In genomic region chr3:145696011-145696410, GRCh38 we compare ENCODE assay signal across 26 cellular contexts.
DNase-seq lines count a peak whose midpoint lies in the region; ATAC-seq, FAIRE-seq and TF ChIP-seq lines count a peak whose summit lies in the region.
"Had no signal": no experiment of that assay in that cellular context is flagged by ENCODE, and none has a peak within 500 bp of the region (broad histone marks: within the 10 kb centered on the region; RNA-seq: fewer than 3 reads in every experiment).

No MANE protein-coding gene starts in this region.

- TF ChIP-seq CTCF in astrocyte of the spinal cord (IDR thresholded peaks at IDR 0.05; ENCODE audit: low read depth, low read length) = no peak
- no peak for TF ChIP-seq CTCF in fibroblast of lung (conservative IDR thresholded peaks at IDR 0.05 in 1 of 2, IDR thresholded peaks at IDR 0.05 in 1 of 2; ENCODE audit: low read depth in 1 of 2, low read length in 2 of 2)

- no peaks in the 10 kb centered on the region for H3K27me3 Mint-ChIP-seq in T-helper 17 cell
- H3K27me3 Mint-ChIP-seq: CD4-positive, alpha-beta memory T cell had no signal

- no peak overlapping the region for H2AFZ ChIP-seq in fibroblast of lung (ENCODE audit: low read length)
- H2AFZ ChIP-seq: GM23248 had no signal

- H3K9me3 ChIP-seq in fibroblast of lung (ENCODE audit: control insufficient read depth, insufficient read depth, low read depth, low read length) (no peaks in the 10 kb centered on the region), small intestine (ENCODE audit: control insufficient read depth, low read depth) (no peaks in the 10 kb centered on the region), T-helper 17 cell (ENCODE audit: control insufficient read depth, low read length, poor library complexity, severe bottlenecking) (no peaks in the 10 kb centered on the region)
- H3K9me3 ChIP-seq: A549; BE2C; BLaER1 treated with 17β-estradiol and CSF1 and Interleukin-3, amounts not matched to agents 10 nM and 100 nM; HAP-1 had no signal

- H3K36me3 ChIP-seq in fibroblast of lung (ENCODE audit: control insufficient read depth, insufficient read depth, low read length) (no peaks in the 10 kb centered on the region), small intestine (ENCODE audit: control insufficient read depth in 2 of 2, insufficient read depth in 2 of 2, low read length in 2 of 2) (no peaks in the 10 kb centered on the region)
- H3K36me3 ChIP-seq: BE2C; BLaER1 treated with 17β-estradiol and CSF1 and Interleukin-3, amounts not matched to agents 10 nM and 100 nM; HAP-1 had no signal

- no peaks in the 10 kb centered on the region for H3K36me3 Mint-ChIP-seq in T-helper 17 cell (ENCODE audit: low read depth)
- H3K36me3 Mint-ChIP-seq: CD14-positive monocyte; CD4-positive, alpha-beta memory T cell had no signal

- no peak overlapping the region for H3K27ac Mint-ChIP-seq in T-helper 17 cell
- H3K27ac Mint-ChIP-seq: CD14-positive monocyte, HFFc6 had no signal

- no peak overlapping the region for H3K9ac ChIP-seq in fibroblast of lung (ENCODE audit: insufficient read depth, low read length)
- H3K9ac ChIP-seq: BLaER1 treated with 17β-estradiol and CSF1 and Interleukin-3, amounts not matched to agents 10 nM and 100 nM; GM23248 had no signal

- H3K4me3 ChIP-seq in astrocyte of the spinal cord (ENCODE audit: low read depth, low read length) (no peak overlapping the region), fibroblast of lung (replicated peaks in 1 of 4; ENCODE audit: control extremely low read depth in 1 of 4, insufficient read depth in 1 of 4, low read depth in 3 of 4, low read length in 4 of 4) (no peak overlapping the region), small intestine (ENCODE audit: low read depth in 1 of 2, low read length in 2 of 2) (no peak overlapping the region)
- H3K4me3 ChIP-seq: A549; BLaER1 treated with 17β-estradiol and CSF1 and Interleukin-3, amounts not matched to agents 10 nM and 100 nM; GM12878; GM23248; HAP-1 had no signal

- no peak overlapping the region for H3K27ac ChIP-seq in fibroblast of lung (ENCODE audit: insufficient read depth, low read length)
- H3K27ac ChIP-seq in small intestine (ENCODE audit: low read depth in 1 of 2, low read length in 1 of 2) = no peak overlapping the region
- H3K27ac ChIP-seq: A549; BLaER1 treated with 17β-estradiol and CSF1 and Interleukin-3, amounts not matched to agents 10 nM and 100 nM; GM23248 had no signal

- peak; percentile 43 for FAIRE-seq in H54 (lab: Jason Lieb, UNC)
- peak; percentile 23 for FAIRE-seq in small intestine (lab: Jason Lieb, UNC)
- FAIRE-seq: A549, GM12878, GM18507, H1 had no signal

- H3K4me3 Mint-ChIP-seq in T-helper 17 cell = no peak overlapping the region
- H3K4me3 Mint-ChIP-seq: CD14-positive monocyte; CD4-positive, alpha-beta memory T cell; HFFc6 had no signal

- TF ChIP-seq POLR2A in H54 (IDR thresholded peaks at IDR 0.05; ENCODE audit: low read depth, low read length) = no peak

- no peak for ATAC-seq in GM19397 (IDR thresholded peaks at IDR 0.05; ENCODE audit: unreplicated experiment)
- no peak for ATAC-seq in T-helper 17 cell
- ATAC-seq: A549, GM12878 had no signal

- no peak overlapping the region for H3K4me2 ChIP-seq in fibroblast of lung (ENCODE audit: extremely low read depth, insufficient read depth, low read length)
- H3K4me2 ChIP-seq: A549; BLaER1 treated with 17β-estradiol and CSF1 and Interleukin-3, amounts not matched to agents 10 nM and 100 nM had no signal

- H3K4me1 Mint-ChIP-seq in T-helper 17 cell = no peaks in the 10 kb centered on the region
- H3K4me1 Mint-ChIP-seq: CD14-positive monocyte; CD4-positive, alpha-beta memory T cell had no signal

- H3K79me2 ChIP-seq in fibroblast of lung (ENCODE audit: control insufficient read depth, insufficient read depth, low read length) = no peaks in the 10 kb centered on the region

- no peak for DNase-seq in H54 (ENCODE audit: insufficient read length, low spot score)
- DNase-seq in astrocyte of the spinal cord (ENCODE audit: low read depth, low spot score) = peak; percentile 2
- DNase-seq in fibroblast of lung (ENCODE audit: low read depth in 2 of 2) = peak; percentile 5 to 24
- DNase-seq in small intestine = no peak
- DNase-seq in activated gamma-delta T cell treated with Interleukin-2 at 50 U/mL for 16 hours = no peak
- DNase-seq in T-helper 17 cell = no peak
- DNase-seq: 8988T; ACHN; AML-193; BE2C; Calu3; CD4-positive, alpha-beta memory T cell; COR-L47; DMS79; EL; GDM1; GM23248; HFFc6 had no signal

- in situ Hi-C loops in astrocyte of the spinal cord (cut with HindIII; ENCODE audit: low sequenced_read_pairs) = no loop called here

- no peaks in the 10 kb centered on the region for H3K4me1 ChIP-seq in fibroblast of lung (ENCODE audit: control insufficient read depth, extremely low read depth, insufficient read depth, low read length)
- H3K4me1 ChIP-seq in small intestine (ENCODE audit: control insufficient read depth in 2 of 2, insufficient read depth in 1 of 2, low read depth in 1 of 2, low read length in 1 of 2) = no peaks in the 10 kb centered on the region
- H3K4me1 ChIP-seq: A549; BE2C; BLaER1 treated with 17β-estradiol and CSF1 and Interleukin-3, amounts not matched to agents 10 nM and 100 nM; HAP-1 had no signal

- H3K27me3 ChIP-seq in fibroblast of lung (ENCODE audit: control insufficient read depth, insufficient read depth, low read length) (no peaks in the 10 kb centered on the region), small intestine (ENCODE audit: control insufficient read depth in 2 of 2, insufficient read depth in 2 of 2, low read length in 2 of 2) (no peaks in the 10 kb centered on the region)
- H3K27me3 ChIP-seq: BE2C; BLaER1 treated with 17β-estradiol and CSF1 and Interleukin-3, amounts not matched to agents 10 nM and 100 nM had no signal

- no peaks in the 10 kb centered on the region for H4K20me1 ChIP-seq in fibroblast of lung (ENCODE audit: control insufficient read depth, extremely low read depth, insufficient read depth, low read length)
- H4K20me1 ChIP-seq: BLaER1 treated with 17β-estradiol and CSF1 and Interleukin-3, amounts not matched to agents 10 nM and 100 nM had no signal

Comparison
In these comparisons a context has a peak if more than half of its experiments do, and no peak if none do; other contexts are left out.
1. DNase-seq: peak in astrocyte of the spinal cord (single experiment) and fibroblast of lung (2 of 2); none in H54 (single experiment), small intestine (single experiment), activated gamma-delta T cell treated with Interleukin-2 at 50 U/mL for 16 hours (single experiment) and T-helper 17 cell (0 of 3).